ENCODE assay signal across 8 cellular contexts in the genomic region with DNA sequence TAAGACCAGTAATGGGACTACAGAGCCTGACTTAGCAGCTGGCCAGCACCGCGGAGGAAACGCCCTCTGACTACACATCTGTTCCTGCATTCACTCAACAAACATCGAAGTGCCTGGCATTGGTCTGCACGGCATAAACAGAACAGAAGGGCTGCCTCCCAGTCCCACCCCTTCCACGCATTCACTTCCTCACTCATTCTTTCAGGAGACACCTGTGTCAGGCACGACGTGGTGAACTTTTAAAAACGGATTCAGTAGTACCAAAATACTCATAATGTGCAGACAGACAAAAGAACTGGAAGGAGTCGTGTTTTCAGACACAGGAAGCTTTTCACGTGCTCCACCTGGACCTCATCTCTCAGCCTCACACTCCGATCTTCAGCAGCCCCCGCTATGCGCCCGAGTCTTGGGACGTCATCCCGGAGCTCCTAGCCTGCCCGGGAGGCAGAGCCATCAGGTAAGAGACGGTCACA.
A peak's percentile ranks its signal among the peaks of the same experiment; 100 is the strongest.
DNase-seq lines count a peak whose midpoint lies in the region; ATAC-seq, FAIRE-seq and TF ChIP-seq lines count a peak whose summit lies in the region.

No MANE protein-coding gene starts in this region.

- no TSS peak for BruUV-seq in K562 (replicated peaks; lab: Mats Ljungman, UMichigan)
- no TSS peak for BruUV-seq in PC-9 (replicated peaks; lab: Mats Ljungman, UMichigan)

- H3K27me3 ChIP-seq in DND-41 (ENCODE audit: insufficient read depth, low read length, poor library complexity) = no peaks in the 10 kb centered on the region
- no peaks in the 10 kb centered on the region for H3K27me3 ChIP-seq in K562 (ENCODE audit: control insufficient read depth in 2 of 2, insufficient read depth in 2 of 2, low read length in 2 of 2)
- H3K27me3 ChIP-seq in PC-9 (ENCODE audit: insufficient read depth, low read depth) = no peaks in the 10 kb centered on the region

- in situ Hi-C loops in K562 (cut with MboI) = no loop called here

- no peak for TF ChIP-seq CTCF in DND-41 (IDR thresholded peaks at IDR 0.05; ENCODE audit: borderline replicate concordance, extremely low read depth, low read length, poor library complexity, severe bottlenecking)
- TF ChIP-seq CTCF in K562 (IDR thresholded peaks at IDR 0.05 in 2 of 3, conservative IDR thresholded peaks at IDR 0.05 in 1 of 3; ENCODE audit: insufficient read depth in 2 of 3, low read depth in 1 of 3, low read length in 3 of 3) = no peak
- TF ChIP-seq CTCF in omental fat pad (IDR thresholded peaks at IDR 0.05) = no peak
- TF ChIP-seq CTCF in PC-9 (conservative IDR thresholded peaks at IDR 0.05) = no peak

- no peaks in the 10 kb centered on the region for H3K9me2 ChIP-seq in PC-9 (ENCODE audit: insufficient read depth)

- TF ChIP-seq RAD21 in K562 (CRISPR knock-in tag; conservative IDR thresholded peaks at IDR 0.05 in 1 of 2, IDR thresholded peaks at IDR 0.05 in 1 of 2) = no peak

- H3K4me1 ChIP-seq in DND-41 (ENCODE audit: insufficient read depth, low read length) = no peaks in the 10 kb centered on the region
- peaks cover 39 to 61% of the 10 kb centered on the region in 2 experiments for H3K4me1 ChIP-seq in K562 (replicated peaks in 1 of 2; ENCODE audit: control insufficient read depth in 2 of 2, insufficient read depth in 2 of 2, low read length in 2 of 2)
- H3K4me1 ChIP-seq in PC-9 (replicated peaks; ENCODE audit: insufficient read depth) = peaks cover 5% of the 10 kb centered on the region

- H2AFZ ChIP-seq in DND-41 (ENCODE audit: low read depth, low read length) (no peak overlapping the region), K562 (ENCODE audit: low read depth, low read length) (peak overlapping the region; percentile 20; the same call in 1 of the 2 replicates), PC-9 (no peak overlapping the region)

- peaks cover 5% of the 10 kb centered on the region; the same call in 1 of the 2 replicates for H4K20me1 ChIP-seq in DND-41 (ENCODE audit: insufficient read depth, low read length)
- no peaks in the 10 kb centered on the region for H4K20me1 ChIP-seq in K562 (replicated peaks; ENCODE audit: control insufficient read depth, insufficient read depth, low read length)
- H4K20me1 ChIP-seq in PC-9 (ENCODE audit: insufficient read depth) = no peaks in the 10 kb centered on the region

- DNase-seq in DND-41 = no peak
- no peak for DNase-seq in K562 (ENCODE audit: extremely low read depth in 1 of 4, low spot score in 3 of 4)
- DNase-seq in omental fat pad (ENCODE audit: low spot score) = no peak
- no peak for DNase-seq in NCI-H526 treated with DMSO at 0.1 percent for 48 hours (lab: John Stamatoyannopoulos, UW)
- no peak for DNase-seq in DMS53 treated with DMSO at 0.1 percent for 48 hours (lab: John Stamatoyannopoulos, UW; ENCODE audit: unreplicated experiment)
- DNase-seq in PC-9 = no peak

- H3K36me3 ChIP-seq in DND-41 (ENCODE audit: insufficient read depth, low read length) = 0 out of 2 replicates have a peak, but pooled peaks cover under 1% of the 10 kb centered on the region
- H3K36me3 ChIP-seq in K562 (ENCODE audit: control insufficient read depth, insufficient read depth, low read length) = no peaks in the 10 kb centered on the region
- H3K36me3 ChIP-seq in PC-9 (ENCODE audit: low read depth) = no peaks in the 10 kb centered on the region

- no peak for TF ChIP-seq POLR2A in K562 (conservative IDR thresholded peaks at IDR 0.05)

- H3K4me3 ChIP-seq in DND-41 (ENCODE audit: low read depth in 1 of 2, low read length in 2 of 2) (no peak overlapping the region), K562 (no peak overlapping the region), PC-9 (no peak overlapping the region)

- TF ChIP-seq EP300 in K562 (IDR thresholded peaks at IDR 0.05; ENCODE audit: low read length) = no peak

- no peaks in the 10 kb centered on the region for H3F3A ChIP-seq in PC-9 (ENCODE audit: insufficient read depth, low read depth)

- H3K4me2 ChIP-seq in DND-41 (ENCODE audit: insufficient read depth, low read length) (no peak overlapping the region), K562 (ENCODE audit: insufficient read depth, low read length) (peak overlapping the region; percentile 5; the same call in 1 of the 2 replicates), PC-9 (no peak overlapping the region)

- POLR2A ChIA-PET in K562 (lab: Yijun Ruan, JAX) = interaction anchor here (0.8 to 1.4 kb wide), 2 partner anchors 12 to 23 kb away, joined by 3 read pairs; no protein-coding TSS in a partner anchor
- POLR2A ChIA-PET in PC-9 (lab: Charles Lee; ENCODE audit: unreplicated experiment) = no interaction called here

- H3K9me1 ChIP-seq in K562 (ENCODE audit: control insufficient read depth, insufficient read depth, low read length) = no peaks in the 10 kb centered on the region

- ATAC-seq in DND-41 (ENCODE audit: insufficient read depth, low read depth) = peak; percentile 29; the same call in 1 of the 3 replicates
- peak; percentile 74 for ATAC-seq in GM19397 (IDR thresholded peaks at IDR 0.05; ENCODE audit: unreplicated experiment)
- peak; percentile 85 for ATAC-seq in HG03442 (IDR thresholded peaks at IDR 0.05; ENCODE audit: unreplicated experiment)
- peak; percentile 21 for ATAC-seq in K562
- peak; percentile 70 for ATAC-seq in omental fat pad (ENCODE audit: low FRiP score)

- CTCF ChIA-PET in K562 (lab: Yijun Ruan, JAX; ENCODE audit: low intra/inter-chr PET ratio) (no interaction called here), PC-9 (lab: Charles Lee) (no interaction called here)

- no peaks in the 10 kb centered on the region for H3K79me2 ChIP-seq in DND-41 (ENCODE audit: insufficient read depth, low read length)
- H3K79me2 ChIP-seq in K562 (ENCODE audit: control insufficient read depth, insufficient read depth, low read length) = peaks cover 11% of the 10 kb centered on the region; the same call in 1 of the 3 replicates
- H3K79me2 ChIP-seq in PC-9 (ENCODE audit: low read depth) = no peaks in the 10 kb centered on the region

- FAIRE-seq in K562 (lab: Jason Lieb, UNC) = no peak

- H3K9ac ChIP-seq in DND-41 (ENCODE audit: low read depth, low read length) (no peak overlapping the region), K562 (ENCODE audit: insufficient read depth in 1 of 2, low read depth in 2 of 2, low read length in 2 of 2) (peak overlapping the region in 1 of 2 experiments; percentile 64; a peak in 1 of 4 replicates)

- intact Hi-C loops in K562 (cut with micrococcal nuclease) (no loop called here), PC-9 (cut with micrococcal nuclease; ENCODE audit: unreplicated experiment) (no loop called here)

- H3K27ac ChIP-seq in DND-41 (ENCODE audit: low read length) (no peak overlapping the region), K562 (ENCODE audit: extremely low read depth, low read depth, low read length) (no peak overlapping the region), PC-9 (no peak overlapping the region)

- no peaks in the 10 kb centered on the region for H3K9me3 ChIP-seq in DND-41 (ENCODE audit: insufficient read depth, low read length, severe bottlenecking)
- no peaks in the 10 kb centered on the region for H3K9me3 ChIP-seq in K562 (replicated peaks; ENCODE audit: control insufficient read depth, insufficient read depth, low read depth, low read length)
- H3K9me3 ChIP-seq in PC-9 (ENCODE audit: insufficient read depth, low read depth) = no peaks in the 10 kb centered on the region

- whole genome bisulfite sequencing in K562 (ENCODE audit: insufficient coverage, low coverage, missing lambda C conversion rate) = 75% methylated on average over 19 of the region's 19 CpGs

TF ChIP-seq in K562, 482 proteins besides CTCF, POLR2A, EP300 and RAD21 (continues in another document):
- TF ChIP-seq JUND (IDR thresholded peaks at IDR 0.05; ENCODE audit: borderline replicate concordance, low read depth, low read length) (no peak), JUND (tag; IDR thresholded peaks at IDR 0.05; ENCODE audit: borderline replicate concordance, low read depth, low read length) (no peak), ZNF354B (CRISPR knock-in tag; IDR thresholded peaks at IDR 0.05) (no peak), TEAD2 (tag; IDR thresholded peaks at IDR 0.05) (no peak), LEF1 (IDR thresholded peaks at IDR 0.05) (no peak), RBM34 (IDR thresholded peaks at IDR 0.05; ENCODE audit: borderline replicate concordance, insufficient read depth, low read length) (no peak)
- TF ChIP-seq, protein P1, sequence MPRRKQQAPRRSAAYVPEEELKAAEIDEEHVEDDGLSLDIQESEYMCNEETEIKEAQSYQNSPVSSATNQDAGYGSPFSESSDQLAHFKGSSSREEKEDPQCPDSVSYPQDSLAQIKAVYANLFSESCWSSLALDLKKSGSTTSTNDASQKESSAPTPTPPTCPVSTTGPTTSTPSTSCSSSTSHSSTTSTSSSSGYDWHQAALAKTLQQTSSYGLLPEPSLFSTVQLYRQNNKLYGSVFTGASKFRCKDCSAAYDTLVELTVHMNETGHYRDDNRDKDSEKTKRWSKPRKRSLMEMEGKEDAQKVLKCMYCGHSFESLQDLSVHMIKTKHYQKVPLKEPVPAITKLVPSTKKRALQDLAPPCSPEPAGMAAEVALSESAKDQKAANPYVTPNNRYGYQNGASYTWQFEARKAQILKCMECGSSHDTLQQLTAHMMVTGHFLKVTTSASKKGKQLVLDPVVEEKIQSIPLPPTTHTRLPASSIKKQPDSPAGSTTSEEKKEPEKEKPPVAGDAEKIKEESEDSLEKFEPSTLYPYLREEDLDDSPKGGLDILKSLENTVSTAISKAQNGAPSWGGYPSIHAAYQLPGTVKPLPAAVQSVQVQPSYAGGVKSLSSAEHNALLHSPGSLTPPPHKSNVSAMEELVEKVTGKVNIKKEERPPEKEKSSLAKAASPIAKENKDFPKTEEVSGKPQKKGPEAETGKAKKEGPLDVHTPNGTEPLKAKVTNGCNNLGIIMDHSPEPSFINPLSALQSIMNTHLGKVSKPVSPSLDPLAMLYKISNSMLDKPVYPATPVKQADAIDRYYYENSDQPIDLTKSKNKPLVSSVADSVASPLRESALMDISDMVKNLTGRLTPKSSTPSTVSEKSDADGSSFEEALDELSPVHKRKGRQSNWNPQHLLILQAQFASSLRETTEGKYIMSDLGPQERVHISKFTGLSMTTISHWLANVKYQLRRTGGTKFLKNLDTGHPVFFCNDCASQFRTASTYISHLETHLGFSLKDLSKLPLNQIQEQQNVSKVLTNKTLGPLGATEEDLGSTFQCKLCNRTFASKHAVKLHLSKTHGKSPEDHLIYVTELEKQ (CRISPR knock-in tag; IDR thresholded peaks at IDR 0.05) = no peak
- TF ChIP-seq, protein P2, sequence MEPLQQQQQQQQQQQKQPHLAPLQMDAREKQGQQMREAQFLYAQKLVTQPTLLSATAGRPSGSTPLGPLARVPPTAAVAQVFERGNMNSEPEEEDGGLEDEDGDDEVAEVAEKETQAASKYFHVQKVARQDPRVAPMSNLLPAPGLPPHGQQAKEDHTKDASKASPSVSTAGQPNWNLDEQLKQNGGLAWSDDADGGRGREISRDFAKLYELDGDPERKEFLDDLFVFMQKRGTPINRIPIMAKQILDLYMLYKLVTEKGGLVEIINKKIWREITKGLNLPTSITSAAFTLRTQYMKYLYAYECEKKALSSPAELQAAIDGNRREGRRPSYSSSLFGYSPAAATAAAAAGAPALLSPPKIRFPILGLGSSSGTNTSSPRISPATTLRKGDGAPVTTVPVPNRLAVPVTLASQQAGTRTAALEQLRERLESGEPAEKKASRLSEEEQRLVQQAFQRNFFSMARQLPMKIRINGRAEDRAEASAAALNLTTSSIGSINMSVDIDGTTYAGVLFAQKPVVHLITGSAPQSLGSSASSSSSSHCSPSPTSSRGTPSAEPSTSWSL (CRISPR knock-in tag; IDR thresholded peaks at IDR 0.05; ENCODE audit: borderline replicate concordance) = no peak

Comparison
In these comparisons a context has a peak if more than half of its experiments do, and no peak if none do; other contexts are left out.
1. ATAC-seq: peak in every context shown above with its lines; median percentile 85 in HG03442; 74 in GM19397; 70 in omental fat pad; 29 in DND-41; 21 in K562.